ENCODE assay signal across 25 cellular contexts in the genomic region with DNA sequence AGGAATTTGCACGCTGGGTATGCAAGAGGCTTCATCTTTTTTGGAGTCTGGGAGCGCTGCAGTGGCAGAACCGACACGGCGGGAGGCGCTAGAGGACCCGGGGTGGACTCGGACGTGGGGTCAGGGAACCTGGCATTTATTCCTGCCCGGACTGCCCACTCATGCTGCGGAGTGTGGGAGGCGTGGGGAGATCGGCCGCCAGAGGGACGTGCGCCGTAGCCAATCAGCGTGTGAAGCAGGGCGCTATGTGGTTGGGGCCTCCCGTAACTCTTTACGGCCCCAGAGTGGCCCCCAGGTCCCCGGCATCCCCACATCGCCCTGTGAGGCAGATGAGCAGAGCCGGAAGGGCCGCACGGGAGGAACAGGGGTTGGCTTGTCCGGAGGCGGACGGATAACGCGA. TPM values are rescaled to one million over a fixed set of nuclear protein-coding genes. Genes with fewer than 3 reads are reported as not detected.
"Had no signal": no experiment of that assay in that cellular context is flagged by ENCODE, and none has a peak within 500 bp of the region (broad histone marks: within the 10 kb centered on the region; RNA-seq: fewer than 3 reads in every experiment).

No MANE protein-coding gene starts in this region.

- H3K4me3 Mint-ChIP-seq: activated CD4-positive, alpha-beta memory T cell treated with anti-CD3 and anti-CD28 coated beads, Interleukin-2, amount 10 ng/mL, durations not matched to agents 7 days and 5 days; activated CD4-positive, alpha-beta T cell treated with anti-CD3 and anti-CD28 coated beads, Interleukin-2, amount 10 ng/mL, durations not matched to agents 24 days and 14 days; activated CD8-positive, alpha-beta memory T cell treated with anti-CD3 and anti-CD28 coated beads, Interleukin-2, amount 10 ng/mL, durations not matched to agents 7 days and 5 days; brain; dendritic cell treated with granulocyte-macrophage colony-stimulating factor and Interleukin-4, amounts not matched to agents 40 ng/mL and 50 ng/mL, for 4 days; neural crest cell; stimulated activated effector memory CD8-positive, alpha-beta T cell treated with anti-CD3 and anti-CD28 coated beads, Interleukin-12 subunit alpha, Interleukin-12 subunit beta, amount 100 ng/mL, for 72 hours; stimulated activated naive CD8-positive, alpha-beta T cell treated with anti-CD3 and anti-CD28 coated beads, Interleukin-15, amount 100 ng/mL, for 72 hours; T-helper 1 cell treated with Interleukin-12 subunit alpha and Interleukin-12 subunit beta and Interleukin-4 antibody, amounts not matched to agents 30 μg/mL and 1 μg/mL, for 36 hours had no signal

- H3K36me3 ChIP-seq: right lobe of liver had no signal

- H3K9me3 Mint-ChIP-seq: activated CD4-positive, alpha-beta memory T cell treated with anti-CD3 and anti-CD28 coated beads, Interleukin-2, amount 10 ng/mL, durations not matched to agents 7 days and 5 days; activated CD4-positive, alpha-beta T cell treated with anti-CD3 and anti-CD28 coated beads, Interleukin-2, amount 10 ng/mL, durations not matched to agents 24 days and 14 days; activated naive CD4-positive, alpha-beta T cell treated with anti-CD3 and anti-CD28 coated beads, Interleukin-2, amount 50 U/mL, for 72 hours; brain; dendritic cell treated with granulocyte-macrophage colony-stimulating factor and Interleukin-4, amounts not matched to agents 40 ng/mL and 50 ng/mL, for 4 days; naive B cell; neural crest cell; stimulated activated effector memory CD8-positive, alpha-beta T cell treated with anti-CD3 and anti-CD28 coated beads, Interleukin-12 subunit alpha, Interleukin-12 subunit beta, amount 100 ng/mL, for 72 hours; stimulated activated naive CD8-positive, alpha-beta T cell treated with anti-CD3 and anti-CD28 coated beads, Interleukin-15, amount 100 ng/mL, for 72 hours; T-helper 1 cell treated with Interleukin-12 subunit alpha and Interleukin-12 subunit beta and Interleukin-4 antibody, amounts not matched to agents 30 μg/mL and 1 μg/mL, for 36 hours had no signal

- H3K4me3 ChIP-seq: esophagus muscularis mucosa, heart left ventricle, lower lobe of right lung, right lobe of liver, skin epidermis, transverse colon had no signal

- H3K27ac ChIP-seq: esophagus muscularis mucosa, heart left ventricle, lower lobe of right lung, right lobe of liver, skin epidermis, transverse colon had no signal

- H3K27ac Mint-ChIP-seq: activated CD4-positive, alpha-beta memory T cell treated with anti-CD3 and anti-CD28 coated beads, Interleukin-2, amount 10 ng/mL, durations not matched to agents 7 days and 5 days; activated CD4-positive, alpha-beta T cell treated with anti-CD3 and anti-CD28 coated beads, Interleukin-2, amount 10 ng/mL, durations not matched to agents 24 days and 14 days; activated CD8-positive, alpha-beta memory T cell treated with anti-CD3 and anti-CD28 coated beads, Interleukin-2, amount 10 ng/mL, durations not matched to agents 7 days and 5 days; activated naive CD4-positive, alpha-beta T cell treated with anti-CD3 and anti-CD28 coated beads, Interleukin-2, amount 50 U/mL, for 72 hours; brain; dendritic cell treated with granulocyte-macrophage colony-stimulating factor and Interleukin-4, amounts not matched to agents 40 ng/mL and 50 ng/mL, for 4 days; stimulated activated effector memory CD8-positive, alpha-beta T cell treated with anti-CD3 and anti-CD28 coated beads, Interleukin-12 subunit alpha, Interleukin-12 subunit beta, amount 100 ng/mL, for 72 hours; stimulated activated naive CD8-positive, alpha-beta T cell treated with anti-CD3 and anti-CD28 coated beads, Interleukin-15, amount 100 ng/mL, for 72 hours; T-helper 1 cell treated with Interleukin-12 subunit alpha and Interleukin-12 subunit beta and Interleukin-4 antibody, amounts not matched to agents 30 μg/mL and 1 μg/mL, for 36 hours had no signal

- H3K4me1 Mint-ChIP-seq: activated CD4-positive, alpha-beta memory T cell treated with anti-CD3 and anti-CD28 coated beads, Interleukin-2, amount 10 ng/mL, durations not matched to agents 7 days and 5 days; activated CD4-positive, alpha-beta T cell treated with anti-CD3 and anti-CD28 coated beads, Interleukin-2, amount 10 ng/mL, durations not matched to agents 24 days and 14 days; activated CD8-positive, alpha-beta memory T cell treated with anti-CD3 and anti-CD28 coated beads, Interleukin-2, amount 10 ng/mL, durations not matched to agents 7 days and 5 days; stimulated activated effector memory CD8-positive, alpha-beta T cell treated with anti-CD3 and anti-CD28 coated beads, Interleukin-12 subunit alpha, Interleukin-12 subunit beta, amount 100 ng/mL, for 72 hours had no signal

- H3K9me3 ChIP-seq: esophagus muscularis mucosa, heart left ventricle, lower lobe of right lung, right lobe of liver, transverse colon had no signal

- H3K27me3 Mint-ChIP-seq: activated CD4-positive, alpha-beta memory T cell treated with anti-CD3 and anti-CD28 coated beads, Interleukin-2, amount 10 ng/mL, durations not matched to agents 7 days and 5 days; activated CD4-positive, alpha-beta T cell treated with anti-CD3 and anti-CD28 coated beads, Interleukin-2, amount 10 ng/mL, durations not matched to agents 24 days and 14 days; activated CD8-positive, alpha-beta memory T cell treated with anti-CD3 and anti-CD28 coated beads, Interleukin-2, amount 10 ng/mL, durations not matched to agents 7 days and 5 days; brain; dendritic cell treated with granulocyte-macrophage colony-stimulating factor and Interleukin-4, amounts not matched to agents 40 ng/mL and 50 ng/mL, for 4 days; naive B cell; stimulated activated naive CD8-positive, alpha-beta T cell treated with anti-CD3 and anti-CD28 coated beads, Interleukin-15, amount 100 ng/mL, for 72 hours had no signal

- DNase-seq: activated CD4-positive, alpha-beta memory T cell treated with anti-CD3 and anti-CD28 coated beads, Interleukin-2, amount 10 ng/mL, durations not matched to agents 7 days and 5 days; activated CD4-positive, alpha-beta T cell treated with anti-CD3 and anti-CD28 coated beads, Interleukin-2, amount 10 ng/mL, durations not matched to agents 24 days and 14 days; activated CD8-positive, alpha-beta memory T cell treated with anti-CD3 and anti-CD28 coated beads, Interleukin-2, amount 10 ng/mL, durations not matched to agents 7 days and 5 days; effector CD4-positive, alpha-beta T cell; heart left ventricle; naive B cell; right lobe of liver; stimulated activated CD4-positive, alpha-beta T cell treated with anti-CD3 and anti-CD28 coated beads, Interleukin-1b, Interleukin-23, amount 100 ng/mL, for 48 hours; stimulated activated naive CD8-positive, alpha-beta T cell treated with anti-CD3 and anti-CD28 coated beads, Interleukin-15, amount 100 ng/mL, for 72 hours; T1000; transverse colon had no signal

- H3K36me3 Mint-ChIP-seq: activated CD8-positive, alpha-beta memory T cell treated with anti-CD3 and anti-CD28 coated beads, Interleukin-2, amount 10 ng/mL, durations not matched to agents 7 days and 5 days; activated naive CD4-positive, alpha-beta T cell treated with anti-CD3 and anti-CD28 coated beads, Interleukin-2, amount 50 U/mL, for 72 hours; naive B cell; stimulated activated effector memory CD8-positive, alpha-beta T cell treated with anti-CD3 and anti-CD28 coated beads, Interleukin-12 subunit alpha, Interleukin-12 subunit beta, amount 100 ng/mL, for 72 hours had no signal

- H3K4me1 ChIP-seq: right lobe of liver, transverse colon had no signal

- H3K27me3 ChIP-seq: esophagus muscularis mucosa, heart left ventricle, right lobe of liver, transverse colon had no signal

- ATAC-seq: activated CD8-positive, alpha-beta memory T cell treated with anti-CD3 and anti-CD28 coated beads, Interleukin-2, amount 10 ng/mL, durations not matched to agents 7 days and 5 days; activated naive CD4-positive, alpha-beta T cell treated with anti-CD3 and anti-CD28 coated beads, Interleukin-2, amount 50 U/mL, for 72 hours; heart left ventricle; left lobe of liver; lower lobe of right lung; right lobe of liver; stimulated activated effector memory CD8-positive, alpha-beta T cell treated with anti-CD3 and anti-CD28 coated beads, Interleukin-12 subunit alpha, Interleukin-12 subunit beta, amount 100 ng/mL, for 72 hours; stimulated activated naive CD8-positive, alpha-beta T cell treated with anti-CD3 and anti-CD28 coated beads, Interleukin-15, amount 100 ng/mL, for 72 hours had no signal

RNA-seq across cellular contexts. Expression of a gene that starts 36.3 kb away (rescaled TPM):
- total RNA-seq: activated CD4-positive, alpha-beta memory T cell treated with anti-CD3 and anti-CD28 coated beads, Interleukin-2, amount 10 ng/mL, durations not matched to agents 7 days and 5 days; activated CD4-positive, alpha-beta T cell treated with anti-CD3 and anti-CD28 coated beads, Interleukin-2, amount 10 ng/mL, durations not matched to agents 24 days and 14 days; activated CD8-positive, alpha-beta memory T cell treated with anti-CD3 and anti-CD28 coated beads, Interleukin-2, amount 10 ng/mL, durations not matched to agents 7 days and 5 days; aorta; cardiac septum; esophagus muscularis mucosa; heart left ventricle; mesenteric fat pad; neural crest cell; omental fat pad had no signal
- polyA plus RNA-seq: heart left ventricle had no signal
